31 cellular contexts compared by ENCODE assay signal in genomic region chr6:90977513-90977912, GRCh38.
"Had no signal": no experiment of that assay in that cellular context is flagged by ENCODE, and none has a peak within 500 bp of the region (broad histone marks: within the 10 kb centered on the region; RNA-seq: fewer than 3 reads in every experiment).

No MANE protein-coding gene starts in this region.

- H3K27me3 ChIP-seq: ascending aorta, brain microvascular endothelial cell, esophagus muscularis mucosa, gastrocnemius medialis, heart left ventricle had no signal

- ATAC-seq: activated naive CD4-positive, alpha-beta T cell treated with anti-CD3 and anti-CD28 coated beads, Interleukin-2, amount 50 U/mL, for 72 hours; activated T-cell treated with anti-CD3 and anti-CD28 coated beads, Interleukin-2, amount 50 U/mL, for 72 hours; effector memory CD8-positive, alpha-beta T cell; foreskin keratinocyte; gastrocnemius medialis; heart left ventricle had no signal

- H3K4me3 ChIP-seq: ascending aorta, esophagus muscularis mucosa, gastrocnemius medialis, heart left ventricle had no signal

- H3K4me1 ChIP-seq: ascending aorta, esophagus muscularis mucosa, foreskin keratinocyte, gastrocnemius medialis, heart left ventricle had no signal

- H3K27ac ChIP-seq: ascending aorta, brain microvascular endothelial cell, esophagus muscularis mucosa, foreskin keratinocyte, gastrocnemius medialis, heart left ventricle, VCaP had no signal

- H3K9me3 ChIP-seq: ascending aorta, esophagus muscularis mucosa, gastrocnemius medialis, heart left ventricle had no signal

- FAIRE-seq: bronchial epithelial cell, colon, TTC549 had no signal

- H3K36me3 ChIP-seq: ascending aorta, brain microvascular endothelial cell, esophagus muscularis mucosa, gastrocnemius medialis, heart left ventricle had no signal

- DNase-seq: activated CD4-positive, alpha-beta memory T cell treated with anti-CD3 and anti-CD28 coated beads, Interleukin-2, amount 10 ng/mL, durations not matched to agents 7 days and 5 days; activated CD4-positive, alpha-beta T cell treated with anti-CD3 and anti-CD28 coated beads for 1 hour; activated CD4-positive, alpha-beta T cell treated with anti-CD3 and anti-CD28 coated beads for 4 hours; activated CD4-positive, alpha-beta T cell treated with anti-CD3 and anti-CD28 coated beads, Interleukin-2, amount 10 ng/mL, durations not matched to agents 7 days and 5 days; activated CD4-positive, alpha-beta T cell treated with anti-CD3 and anti-CD28 coated beads, Interleukin-2, amount 50 U/mL, for 4 hours; activated CD8-positive, alpha-beta memory T cell treated with anti-CD3 and anti-CD28 coated beads, Interleukin-2, amount 50 U/mL, for 48 hours; activated gamma-delta T cell; activated naive CD4-positive, alpha-beta T cell; activated naive CD4-positive, alpha-beta T cell treated with anti-CD3 and anti-CD28 coated beads, Interleukin-2, amount 10 ng/mL, durations not matched to agents 7 days and 5 days; activated naive CD8-positive, alpha-beta T cell treated with anti-CD3 and anti-CD28 coated beads, Interleukin-2, amount 10 ng/mL, durations not matched to agents 7 days and 5 days; activated T-cell treated with anti-CD3 and anti-CD28 coated beads for 4 hours; activated T-cell treated with anti-CD3 and anti-CD28 coated beads, Interleukin-2, amount 50 U/mL, for 24 hours; activated T-cell treated with anti-CD3 and anti-CD28 coated beads, Interleukin-2, amount 50 U/mL, for 72 hours; brain microvascular endothelial cell; cortex of kidney; dermis blood vessel endothelial cell; effector CD4-positive, alpha-beta T cell; effector memory CD8-positive, alpha-beta T cell; erythroblast; foreskin keratinocyte; gastrocnemius medialis; glutamatergic neuron; heart left ventricle; T-helper 2 cell had no signal
